Comparison of ENCODE assay signal across 8 cellular contexts in genomic region chr11:124717786-124718634, GRCh38. TPM values are rescaled to one million over a fixed set of nuclear protein-coding genes. Genes with fewer than 3 reads are reported as not detected.
DNase-seq lines count a peak whose midpoint lies in the region; ATAC-seq and TF ChIP-seq lines count a peak whose summit lies in the region.

No MANE protein-coding gene starts in this region.

- H3K36me3 ChIP-seq in PC-3 (ENCODE audit: low read depth, low read length) (no peaks in the 10 kb centered on the region), liver (ENCODE audit: control insufficient read depth in 4 of 4, insufficient read depth in 3 of 4, low read depth in 1 of 4, low read length in 3 of 4) (no peaks in the 10 kb centered on the region), testis (ENCODE audit: low read depth, missing control alignments) (no peaks in the 10 kb centered on the region)

- peak overlapping the region; percentile 6; the same call in 1 of the 2 replicates for H3K9ac ChIP-seq in PC-3 (ENCODE audit: low read length)
- H3K9ac ChIP-seq in liver (ENCODE audit: low read depth in 1 of 2, low read length in 2 of 2), result no peak overlapping the region

- H3K27me3 ChIP-seq in PC-3 (ENCODE audit: low read length) (peaks cover 3% of the 10 kb centered on the region; the same call in 1 of the 2 replicates), liver (ENCODE audit: control insufficient read depth in 4 of 4, insufficient read depth in 4 of 4, low read length in 3 of 4) (peaks cover 0 to 13% (median 2%) of the 10 kb centered on the region in 4 donors), testis (no peaks in the 10 kb centered on the region)

- H3K9me2 ChIP-seq in PC-3 (replicated peaks; ENCODE audit: low read length), result no peaks in the 10 kb centered on the region

- no peak overlapping the region for H3K27ac ChIP-seq in PC-3 (ENCODE audit: low read length)
- H3K27ac ChIP-seq in liver (ENCODE audit: low read depth in 1 of 2, low read length in 2 of 2), result peak overlapping the region in 1 of 2 donors; percentile 46
- no peak overlapping the region for H3K27ac ChIP-seq in testis

- no peaks in the 10 kb centered on the region for H3K79me2 ChIP-seq in PC-3 (ENCODE audit: low read length)

- no peak for TF ChIP-seq POLR2A in testis (IDR thresholded peaks at IDR 0.05)

- DNase-seq in AG09309 (ENCODE audit: low read depth), result no peak
- DNase-seq in PC-3, result peak; percentile 52
- peak; percentile 35 for DNase-seq in cerebellum (ENCODE audit: low spot score)
- DNase-seq in testis, result no peak
- DNase-seq in NAMALWA (ENCODE audit: low spot score), result no peak
- DNase-seq in GDM1 (lab: John Stamatoyannopoulos, UW), result no peak

- POLR2A ChIA-PET in PC-3 (lab: Charles Lee; ENCODE audit: unreplicated experiment), result no interaction called here

- H3K4me1 ChIP-seq in PC-3 (ENCODE audit: insufficient read depth, low read length) (peaks cover 9% of the 10 kb centered on the region), liver (ENCODE audit: control insufficient read depth in 4 of 4, insufficient read depth in 4 of 4, low read length in 3 of 4) (peaks cover 0 to 11% (median 8%) of the 10 kb centered on the region in 4 donors), testis (no peaks in the 10 kb centered on the region)

- intact Hi-C loops in PC-3 (cut with micrococcal nuclease) (no loop called here), testis (cut with DNase I; ENCODE audit: low total_unique reads) (no loop called here)

- no TSS peak for BruUV-seq in PC-3 (replicated peaks; lab: Mats Ljungman, UMichigan)

- CTCF ChIA-PET in PC-3 (lab: Charles Lee), result no interaction called here

- ATAC-seq in GM19025 (IDR thresholded peaks at IDR 0.05; ENCODE audit: low read depth, unreplicated experiment) (peak; percentile 51), PC-3 (peak; percentile 85)

- peak overlapping the region; percentile 98 for H3K4me2 ChIP-seq in PC-3 (ENCODE audit: low read length)

- H3K4me3 ChIP-seq in AG09309 (ENCODE audit: control insufficient read depth, low read depth, low read length), result peak overlapping the region; percentile 43
- H3K4me3 ChIP-seq in PC-3 (ENCODE audit: low read length), result peak overlapping the region; percentile 72
- peak overlapping the region in 2 of 3 donors; percentile 14 to 21 for H3K4me3 ChIP-seq in liver (ENCODE audit: low read depth in 1 of 3, low read length in 3 of 3)
- H3K4me3 ChIP-seq in testis, result peak overlapping the region; percentile 12 to 32

- H3K9me3 ChIP-seq in PC-3 (ENCODE audit: low read length), result no peaks in the 10 kb centered on the region
- no peaks in the 10 kb centered on the region for H3K9me3 ChIP-seq in liver (ENCODE audit: control insufficient read depth in 4 of 4, low read length in 3 of 4)
- no peaks in the 10 kb centered on the region for H3K9me3 ChIP-seq in testis

- TF ChIP-seq CTCF in AG09309 (IDR thresholded peaks at IDR 0.05; ENCODE audit: control insufficient read depth, insufficient read depth, low read depth, low read length, missing control alignments) (no peak), PC-3 (conservative IDR thresholded peaks at IDR 0.05; ENCODE audit: low read depth, low read length) (no peak), liver (IDR thresholded peaks at IDR 0.05; ENCODE audit: low read depth, low read length, missing input control) (no peak), testis (IDR thresholded peaks at IDR 0.05) (no peak)

- no peak for TF ChIP-seq RAD21 in liver (IDR thresholded peaks at IDR 0.05)

- H2AFZ ChIP-seq in PC-3 (ENCODE audit: low read length), result peak overlapping the region; percentile 92

- 2% methylated on average over 45 of the region's 45 CpGs for WGBS in liver
- WGBS in testis, 2 donors, result 0 to 2% methylated on average over 32 to 45 of the region's 45 CpGs

- H4K20me1 ChIP-seq in PC-3 (ENCODE audit: low read length), result no peaks in the 10 kb centered on the region

- no peaks in the 10 kb centered on the region for H3F3A ChIP-seq in PC-3 (ENCODE audit: low read length, unreplicated experiment)

TF ChIP-seq in liver, 16 proteins besides CTCF, POLR2A, EP300 and RAD21:
- TF ChIP-seq YY1 (IDR thresholded peaks at IDR 0.05) (no peak), MAX (IDR thresholded peaks at IDR 0.05) (no peak), RXRA (IDR thresholded peaks at IDR 0.05) (no peak), JUND (IDR thresholded peaks at IDR 0.05) (no peak), FOXA2 (IDR thresholded peaks at IDR 0.05) (no peak), FOXA1 (IDR thresholded peaks at IDR 0.05) (no peak), TAF1 (conservative IDR thresholded peaks at IDR 0.05) (no peak)
- TF ChIP-seq, protein P1, sequence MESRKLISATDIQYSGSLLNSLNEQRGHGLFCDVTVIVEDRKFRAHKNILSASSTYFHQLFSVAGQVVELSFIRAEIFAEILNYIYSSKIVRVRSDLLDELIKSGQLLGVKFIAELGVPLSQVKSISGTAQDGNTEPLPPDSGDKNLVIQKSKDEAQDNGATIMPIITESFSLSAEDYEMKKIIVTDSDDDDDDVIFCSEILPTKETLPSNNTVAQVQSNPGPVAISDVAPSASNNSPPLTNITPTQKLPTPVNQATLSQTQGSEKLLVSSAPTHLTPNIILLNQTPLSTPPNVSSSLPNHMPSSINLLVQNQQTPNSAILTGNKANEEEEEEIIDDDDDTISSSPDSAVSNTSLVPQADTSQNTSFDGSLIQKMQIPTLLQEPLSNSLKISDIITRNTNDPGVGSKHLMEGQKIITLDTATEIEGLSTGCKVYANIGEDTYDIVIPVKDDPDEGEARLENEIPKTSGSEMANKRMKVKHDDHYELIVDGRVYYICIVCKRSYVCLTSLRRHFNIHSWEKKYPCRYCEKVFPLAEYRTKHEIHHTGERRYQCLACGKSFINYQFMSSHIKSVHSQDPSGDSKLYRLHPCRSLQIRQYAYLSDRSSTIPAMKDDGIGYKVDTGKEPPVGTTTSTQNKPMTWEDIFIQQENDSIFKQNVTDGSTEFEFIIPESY (IDR thresholded peaks at IDR 0.05), result no peak
TF ChIP-seq in liver: peak in this region for 0.

RNA-seq across cellular contexts. Expression of gene NRGN, which starts 21.7 kb away (rescaled TPM):
- total RNA-seq in PC-3 (2014; rRNA removed) (15.5 and 20.3 TPM in 2 replicates), cerebellum (1.00 TPM), liver (1 to 10 TPM in 1 of 2 donors, not detected in 1; 1.7 TPM), testis (1 to 10 TPM; 3.0 to 5.5 TPM)
- polyA plus RNA-seq in liver (1 to 10 TPM in 1 of 2 donors, under 1 TPM in 1; 0.51 to 1.6 TPM), testis (ENCODE audit: insufficient read depth, low read depth, low replicate concordance) (10.4 TPM)

RNA-seq across cellular contexts. Expression of gene VSIG2, which starts 34.0 kb away (rescaled TPM):
- total RNA-seq in PC-3 (2014; rRNA removed), result not detected in 2 replicates
- total RNA-seq in cerebellum, result 0.27 TPM
- under 1 TPM in 1 of 2 donors, not detected in 1; 0.75 TPM for total RNA-seq in liver
- polyA plus RNA-seq in liver, result 1 to 10 TPM in 1 of 2 donors, under 1 TPM in 1; 0.51 to 1.3 TPM
- 1 to 10 TPM in 1 of 2 donors, under 1 TPM in 1; 0.74 to 1.3 TPM for total RNA-seq in testis
- polyA plus RNA-seq in testis (ENCODE audit: insufficient read depth, low read depth, low replicate concordance), result 4.4 TPM

RNA-seq across cellular contexts. Expression of gene ESAM, which starts 44.1 kb away (rescaled TPM):
- total RNA-seq in PC-3 (2014; rRNA removed) (10.4 and 10.8 TPM in 2 replicates), cerebellum (6.4 TPM), liver (1 to 10 TPM; 4.0 to 9.8 TPM), testis (10 to 100 TPM in 1 of 2 donors, 1 to 10 TPM in 1; 6.0 to 10.6 TPM)
- polyA plus RNA-seq in liver (10 to 100 TPM in 1 of 2 donors, 1 to 10 TPM in 1; 9.9 to 15.6 TPM), testis (ENCODE audit: insufficient read depth, low read depth, low replicate concordance) (15.8 TPM)

RNA-seq across cellular contexts. Expression of gene SPA17, which starts 44.3 kb away (rescaled TPM):
- total RNA-seq in PC-3 (2014; rRNA removed) (14.0 and 16.5 TPM in 2 replicates), cerebellum (4.5 TPM), liver (1 to 10 TPM; 1.2 to 3.2 TPM), testis (100 to 1,000 TPM in 1 of 2 donors, 10 to 100 TPM in 1; 97.5 to 170 TPM)
- polyA plus RNA-seq in liver (1 to 10 TPM in 1 of 2 donors, under 1 TPM in 1; 0.47 to 2.5 TPM), testis (ENCODE audit: insufficient read depth, low read depth, low replicate concordance) (405 TPM)

RNA-seq across cellular contexts. Expression of gene SIAE, which starts 44.5 kb away (rescaled TPM):
- total RNA-seq in PC-3 (2014; rRNA removed) (12.8 and 17.6 TPM in 2 replicates), cerebellum (8.0 TPM), liver (10 to 100 TPM in 1 of 2 donors, 1 to 10 TPM in 1; 6.4 to 11.5 TPM), testis (10 to 100 TPM; 14.5 to 16.1 TPM)
- polyA plus RNA-seq in liver (10 to 100 TPM; 11.0 to 33.9 TPM), testis (ENCODE audit: insufficient read depth, low read depth, low replicate concordance) (15.3 TPM)

Comparison
In these comparisons a context has a peak if more than half of its experiments do, and no peak if none do; other contexts are left out.
1. DNase-seq: peak in PC-3 (single experiment) and cerebellum (single experiment); none in AG09309 (single experiment), testis (single experiment), NAMALWA (single experiment) and GDM1 (single experiment).
2. H3K4me3 ChIP-seq: peak in every context shown above with its lines; median percentile 72 in PC-3; 43 in AG09309; 22 in testis; 18 in liver.